In genomic region chr5:124444147-124444775, GRCh38 we compare ENCODE assay signal across 13 cellular contexts.
DNase-seq lines count a peak whose midpoint lies in the region; ATAC-seq and TF ChIP-seq lines count a peak whose summit lies in the region.
"Had no signal": no experiment of that assay in that cellular context is flagged by ENCODE, and none has a peak within 500 bp of the region (broad histone marks: within the 10 kb centered on the region; RNA-seq: fewer than 3 reads in every experiment).

No MANE protein-coding gene starts in this region.

- no peaks in the 10 kb centered on the region for H3K36me3 ChIP-seq in OCI-LY1 (ENCODE audit: insufficient read depth, low read length)
- no peaks in the 10 kb centered on the region for H3K36me3 ChIP-seq in SJCRH30

- DNase-seq in GM12864 (ENCODE audit: low read depth) (peak; percentile 91), SJCRH30 (no peak), SK-N-DZ (ENCODE audit: low spot score) (no peak)
- no peak for DNase-seq in central memory CD4-positive, alpha-beta T cell
- no peak for DNase-seq in activated naive CD8-positive, alpha-beta T cell treated with anti-CD3 and anti-CD28 coated beads for 36 hours
- DNase-seq: activated CD8-positive, alpha-beta memory T cell treated with anti-CD3 and anti-CD28 coated beads, Interleukin-2, amount 50 U/mL, for 48 hours; CD4-positive, CD25-positive, alpha-beta regulatory T cell; cerebellar nuclear complex; naive thymus-derived CD4-positive, alpha-beta T cell; NCI-H1105 treated with DMSO at 0.1 percent for 48 hours had no signal

- H3K4me1 Mint-ChIP-seq in activated naive CD8-positive, alpha-beta T cell treated with anti-CD3 and anti-CD28 coated beads for 36 hours = no peaks in the 10 kb centered on the region
- H3K4me1 Mint-ChIP-seq: CD4-positive, CD25-positive, alpha-beta regulatory T cell; naive thymus-derived CD4-positive, alpha-beta T cell had no signal

- peak; percentile 99 for ATAC-seq in GM19372 (IDR thresholded peaks at IDR 0.05; ENCODE audit: low read depth, unreplicated experiment)
- peak; percentile 100 for ATAC-seq in HG02885 (IDR thresholded peaks at IDR 0.05; ENCODE audit: poor library complexity, unreplicated experiment)
- ATAC-seq: naive thymus-derived CD4-positive, alpha-beta T cell had no signal

- no peaks in the 10 kb centered on the region for H3K9me3 ChIP-seq in OCI-LY1 (ENCODE audit: low read length)
- no peaks in the 10 kb centered on the region for H3K9me3 ChIP-seq in SJCRH30 (replicated peaks)

- H3K4me3 ChIP-seq in GM12864 (ENCODE audit: low read depth, low read length) = no peak overlapping the region
- H3K4me3 ChIP-seq in OCI-LY1 (ENCODE audit: low read depth, low read length, poor library complexity, severe bottlenecking) = no peak overlapping the region
- no peak overlapping the region for H3K4me3 ChIP-seq in SJCRH30

- no peaks in the 10 kb centered on the region for H3K9me3 Mint-ChIP-seq in activated naive CD8-positive, alpha-beta T cell treated with anti-CD3 and anti-CD28 coated beads for 36 hours

- H3K27me3 Mint-ChIP-seq in activated naive CD8-positive, alpha-beta T cell treated with anti-CD3 and anti-CD28 coated beads for 36 hours = no peaks in the 10 kb centered on the region
- H3K27me3 Mint-ChIP-seq: CD4-positive, CD25-positive, alpha-beta regulatory T cell had no signal

- H3K9ac ChIP-seq in OCI-LY1 (ENCODE audit: low read length) = peak overlapping the region; percentile 13; the same call in 1 of the 2 replicates

- H3K27ac Mint-ChIP-seq in activated naive CD8-positive, alpha-beta T cell treated with anti-CD3 and anti-CD28 coated beads for 36 hours = no peak overlapping the region
- H3K27ac Mint-ChIP-seq: CD4-positive, CD25-positive, alpha-beta regulatory T cell; naive thymus-derived CD4-positive, alpha-beta T cell had no signal

- H3K27me3 ChIP-seq in OCI-LY1 (ENCODE audit: insufficient read depth, low read length) = no peaks in the 10 kb centered on the region
- H3K27me3 ChIP-seq in SJCRH30 = no peaks in the 10 kb centered on the region

- H4K20me1 ChIP-seq in OCI-LY1 (ENCODE audit: insufficient read depth, low read length) = no peaks in the 10 kb centered on the region

- no peaks in the 10 kb centered on the region for H3K9me2 ChIP-seq in OCI-LY1 (ENCODE audit: low read depth, low read length)

- H3K4me1 ChIP-seq in OCI-LY1 (ENCODE audit: insufficient read depth, low read length, severe bottlenecking) = peaks cover 58% of the 10 kb centered on the region
- H3K4me1 ChIP-seq in SJCRH30 = peaks cover under 1% of the 10 kb centered on the region; the same call in 1 of the 2 replicates

- H3K79me2 ChIP-seq in OCI-LY1 (ENCODE audit: insufficient read depth, low read length) = no peaks in the 10 kb centered on the region

- H2AFZ ChIP-seq in OCI-LY1 (ENCODE audit: low read length) = peak overlapping the region; percentile 26; the same call in 1 of the 2 replicates

- peak overlapping the region; percentile 44 for H3K4me2 ChIP-seq in OCI-LY1 (ENCODE audit: low read length)

- TF ChIP-seq CTCF in GM12864 (IDR thresholded peaks at IDR 0.05; ENCODE audit: low read depth, low read length, missing control alignments) (no peak), OCI-LY1 (IDR thresholded peaks at IDR 0.05; ENCODE audit: low read length) (no peak)

- H3K36me3 Mint-ChIP-seq in activated naive CD8-positive, alpha-beta T cell treated with anti-CD3 and anti-CD28 coated beads for 36 hours = no peaks in the 10 kb centered on the region
- H3K36me3 Mint-ChIP-seq: CD4-positive, CD25-positive, alpha-beta regulatory T cell; naive thymus-derived CD4-positive, alpha-beta T cell had no signal

- no peak overlapping the region for H3K4me3 Mint-ChIP-seq in activated naive CD8-positive, alpha-beta T cell treated with anti-CD3 and anti-CD28 coated beads for 36 hours
- H3K4me3 Mint-ChIP-seq: CD4-positive, CD25-positive, alpha-beta regulatory T cell; naive thymus-derived CD4-positive, alpha-beta T cell had no signal

- H3F3A ChIP-seq in OCI-LY1 (ENCODE audit: insufficient read depth, low read length) = no peaks in the 10 kb centered on the region

- peak overlapping the region; percentile 77 for H3K27ac ChIP-seq in OCI-LY1 (ENCODE audit: low read depth, low read length, poor library complexity, severe bottlenecking)
- no peak overlapping the region for H3K27ac ChIP-seq in SJCRH30
